ENCODE assay signal across 8 cellular contexts in the genomic region with DNA sequence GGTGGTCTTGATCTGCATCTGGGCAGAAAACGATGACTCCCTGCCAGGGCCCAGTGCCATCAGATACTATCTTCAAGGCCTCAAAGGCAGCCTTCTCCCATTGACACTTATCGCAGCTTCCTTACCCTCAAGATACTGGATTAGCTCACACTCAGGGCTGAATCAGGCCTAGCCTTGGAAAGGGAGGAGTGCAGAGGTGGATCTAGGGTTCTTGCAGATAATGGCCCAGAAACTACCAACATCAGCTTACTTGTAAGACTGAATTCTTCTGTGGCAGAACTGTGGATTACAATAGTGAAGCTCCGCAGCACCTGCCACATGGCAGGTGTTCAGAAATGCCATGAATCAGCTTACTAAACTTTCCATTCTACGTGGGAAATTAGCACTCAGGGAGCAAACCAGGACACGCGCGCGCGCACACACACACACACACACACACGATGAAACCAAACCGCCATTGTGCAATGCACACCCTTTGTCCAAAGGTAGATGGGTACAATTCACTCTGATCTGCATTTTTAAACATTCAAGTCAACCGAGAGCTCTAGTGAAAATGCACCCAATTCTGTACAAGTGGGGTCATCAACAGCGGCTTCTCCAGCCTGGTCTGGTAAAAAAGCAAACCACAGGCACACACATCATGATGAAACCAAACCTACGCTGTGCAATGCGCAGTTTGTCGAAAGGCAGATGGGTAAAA. TPM values are rescaled to one million over a fixed set of nuclear protein-coding genes. Genes with fewer than 3 reads are reported as not detected.
DNase-seq lines count a peak whose midpoint lies in the region; ATAC-seq and TF ChIP-seq lines count a peak whose summit lies in the region.

No MANE protein-coding gene starts in this region.

- DNase-seq in CD8-positive, alpha-beta memory T cell, result peak in 1 of 5 donors; percentile 7
- no peak for DNase-seq in activated CD8-positive, alpha-beta T cell treated with anti-CD3 and anti-CD28 coated beads for 36 hours
- no peak for DNase-seq in right atrium auricular region (ENCODE audit: low spot score)

- peaks cover 0 to 26% (median 4%) of the 10 kb centered on the region in 3 donors for H3K36me3 Mint-ChIP-seq in CD8-positive, alpha-beta memory T cell
- peaks cover 2% of the 10 kb centered on the region for H3K36me3 Mint-ChIP-seq in IgD-negative memory B cell
- peaks cover 8% of the 10 kb centered on the region for H3K36me3 Mint-ChIP-seq in activated CD8-positive, alpha-beta T cell treated with anti-CD3 and anti-CD28 coated beads for 36 hours (ENCODE audit: low read depth)

- peaks cover 42 to 56% (median 47%) of the 10 kb centered on the region in 3 donors for H3K4me1 Mint-ChIP-seq in CD8-positive, alpha-beta memory T cell
- H3K4me1 Mint-ChIP-seq in IgD-negative memory B cell, result peaks cover 22 to 30% (median 28%) of the 10 kb centered on the region in 3 donors
- peaks cover 39% of the 10 kb centered on the region for H3K4me1 Mint-ChIP-seq in activated CD8-positive, alpha-beta T cell treated with anti-CD3 and anti-CD28 coated beads for 36 hours (ENCODE audit: low read depth)

- intact Hi-C loops in activated CD8-positive, alpha-beta T cell treated with anti-CD3 and anti-CD28 coated beads for 36 hours (cut with micrococcal nuclease), result no loop called here

- peak overlapping the region; percentile 7 to 95 (median 92) for H3K27ac Mint-ChIP-seq in CD8-positive, alpha-beta memory T cell
- peak overlapping the region in 1 of 3 donors; percentile 10 for H3K27ac Mint-ChIP-seq in IgD-negative memory B cell
- peak overlapping the region; percentile 92 for H3K27ac Mint-ChIP-seq in activated CD8-positive, alpha-beta T cell treated with anti-CD3 and anti-CD28 coated beads for 36 hours

- peak overlapping the region; percentile 86 for H3K4me3 ChIP-seq in CD8-positive, alpha-beta memory T cell (ENCODE audit: low read length)
- peak overlapping the region; percentile 84 to 85 for H3K4me3 ChIP-seq in right atrium auricular region
- peak overlapping the region; percentile 85 for H3K4me3 ChIP-seq in skeletal muscle satellite cell (ENCODE audit: low read length)

- no peaks in the 10 kb centered on the region for H3K27me3 ChIP-seq in CD8-positive, alpha-beta memory T cell (ENCODE audit: insufficient read depth, low read length, poor library complexity, severe bottlenecking)
- H3K27me3 ChIP-seq in right atrium auricular region (no peaks in the 10 kb centered on the region), skeletal muscle satellite cell (ENCODE audit: control insufficient read depth, insufficient read depth, low read length) (no peaks in the 10 kb centered on the region)

- H3K4me2 ChIP-seq in skeletal muscle satellite cell (ENCODE audit: low read length), result peak overlapping the region; percentile 95

- H3K9me3 Mint-ChIP-seq in CD8-positive, alpha-beta memory T cell, result no peaks in the 10 kb centered on the region
- H3K9me3 Mint-ChIP-seq in IgD-negative memory B cell, result no peaks in the 10 kb centered on the region
- no peaks in the 10 kb centered on the region for H3K9me3 Mint-ChIP-seq in activated CD8-positive, alpha-beta T cell treated with anti-CD3 and anti-CD28 coated beads for 36 hours

- H3K4me1 ChIP-seq in CD8-positive, alpha-beta memory T cell (ENCODE audit: insufficient read depth, low read length), result peaks cover 32% of the 10 kb centered on the region
- H3K4me1 ChIP-seq in right atrium auricular region, result peaks cover 0 to 19% of the 10 kb centered on the region in 2 donors
- peaks cover 5% of the 10 kb centered on the region for H3K4me1 ChIP-seq in skeletal muscle satellite cell (ENCODE audit: control insufficient read depth, insufficient read depth, low read length)

- no peak for ATAC-seq in activated CD8-positive, alpha-beta T cell treated with anti-CD3 and anti-CD28 coated beads for 36 hours
- ATAC-seq in GM19328 (IDR thresholded peaks at IDR 0.05; ENCODE audit: unreplicated experiment) (no peak), HG03571 (IDR thresholded peaks at IDR 0.05; ENCODE audit: unreplicated experiment) (no peak), HG03175 (IDR thresholded peaks at IDR 0.05; ENCODE audit: unreplicated experiment) (no peak)

- H3K9ac ChIP-seq in skeletal muscle satellite cell (ENCODE audit: low read depth, low read length), result peak overlapping the region; percentile 78

- H3K27ac ChIP-seq in CD8-positive, alpha-beta memory T cell (ENCODE audit: low read depth, low read length), result peak overlapping the region; percentile 66
- peak overlapping the region in 1 of 2 donors; percentile 82 for H3K27ac ChIP-seq in right atrium auricular region

- no peaks in the 10 kb centered on the region for H3K27me3 Mint-ChIP-seq in CD8-positive, alpha-beta memory T cell
- no peaks in the 10 kb centered on the region for H3K27me3 Mint-ChIP-seq in IgD-negative memory B cell
- H3K27me3 Mint-ChIP-seq in activated CD8-positive, alpha-beta T cell treated with anti-CD3 and anti-CD28 coated beads for 36 hours, result no peaks in the 10 kb centered on the region

- H3K4me3 Mint-ChIP-seq in CD8-positive, alpha-beta memory T cell, result peak overlapping the region; percentile 96 to 98 (median 97)
- peak overlapping the region; percentile 90 to 99 (median 98) for H3K4me3 Mint-ChIP-seq in IgD-negative memory B cell
- H3K4me3 Mint-ChIP-seq in activated CD8-positive, alpha-beta T cell treated with anti-CD3 and anti-CD28 coated beads for 36 hours, result peak overlapping the region; percentile 95

- TF ChIP-seq CTCF in activated CD8-positive, alpha-beta T cell treated with anti-CD3 and anti-CD28 coated beads for 36 hours (IDR thresholded peaks at IDR 0.05), result no peak
- no peak for TF ChIP-seq CTCF in right atrium auricular region (IDR thresholded peaks at IDR 0.05)

- H3K36me3 ChIP-seq in CD8-positive, alpha-beta memory T cell (ENCODE audit: insufficient read depth, low read length), result no peaks in the 10 kb centered on the region
- peaks cover 5% of the 10 kb centered on the region for H3K36me3 ChIP-seq in right atrium auricular region
- H3K36me3 ChIP-seq in skeletal muscle satellite cell (ENCODE audit: insufficient read depth, low read length), result peaks cover 5% of the 10 kb centered on the region

- POLR2A ChIA-PET in CD8-positive, alpha-beta memory T cell (lab: Charles Lee), result no interaction called here
- POLR2A ChIA-PET in activated CD8-positive, alpha-beta T cell treated with anti-CD3 and anti-CD28 coated beads for 36 hours (lab: Charles Lee), result interaction anchor here (0.9 to 1.0 kb wide), 3 partner anchors 13 to 21 kb away, joined by 3 read pairs; no protein-coding TSS in a partner anchor

- CTCF ChIA-PET in CD8-positive, alpha-beta memory T cell (lab: Charles Lee), result interaction anchor here (1.1 to 5.4 kb wide), 3 partner anchors 18 to 263 kb away, joined by 3 to 26 read pairs (median 4); a partner anchor contains a TSS
- CTCF ChIA-PET in activated CD8-positive, alpha-beta T cell treated with anti-CD3 and anti-CD28 coated beads for 36 hours (lab: Charles Lee), result interaction anchor here (1.2 to 8.3 kb wide), 3 partner anchors 18 to 262 kb away, joined by 4 to 69 read pairs (median 25); a partner anchor contains a TSS

- H3K9me3 ChIP-seq in CD8-positive, alpha-beta memory T cell (ENCODE audit: low read length), result no peaks in the 10 kb centered on the region
- H3K9me3 ChIP-seq in right atrium auricular region (no peaks in the 10 kb centered on the region), skeletal muscle satellite cell (replicated peaks; ENCODE audit: low read length) (no peaks in the 10 kb centered on the region)

RNA-seq across cellular contexts. Expression of a gene that starts 26.2 kb away (rescaled TPM):
- 1 to 10 TPM; 3.8 to 4.6 TPM for total RNA-seq in CD8-positive, alpha-beta memory T cell
- 4.8 TPM for polyA plus RNA-seq in CD8-positive, alpha-beta memory T cell
- polyA plus RNA-seq in IgD-negative memory B cell, result 8.9 TPM
- total RNA-seq in activated CD8-positive, alpha-beta T cell treated with anti-CD3 and anti-CD28 coated beads for 36 hours, result 1 to 10 TPM; 4.4 to 5.3 TPM
- total RNA-seq in right atrium auricular region, result 100 to 1,000 TPM in 1 of 2 donors, 10 to 100 TPM in 1; 75.4 to 212 TPM
- total RNA-seq in skeletal muscle satellite cell (2012; rRNA removed), result 3.5 and 5.2 TPM in 2 replicates

Comparison
In these comparisons a context has a peak if more than half of its experiments do, and no peak if none do; other contexts are left out.
1. RNA of a gene that starts 26.2 kb away (total RNA-seq): 75.4 to 212 TPM in right atrium auricular region; 4.4 to 5.3 TPM in activated CD8-positive, alpha-beta T cell treated with anti-CD3 and anti-CD28 coated beads for 36 hours and 3.8 to 4.6 TPM in CD8-positive, alpha-beta memory T cell; every median in the first group is over 10 times any median in the second.
2. Peak in every context shown above with its lines, with median percentiles within 50 percentile points of each other: H3K4me3 ChIP-seq and H3K4me3 Mint-ChIP-seq.